Comparison of ENCODE assay signal across 26 cellular contexts in the genomic region with DNA sequence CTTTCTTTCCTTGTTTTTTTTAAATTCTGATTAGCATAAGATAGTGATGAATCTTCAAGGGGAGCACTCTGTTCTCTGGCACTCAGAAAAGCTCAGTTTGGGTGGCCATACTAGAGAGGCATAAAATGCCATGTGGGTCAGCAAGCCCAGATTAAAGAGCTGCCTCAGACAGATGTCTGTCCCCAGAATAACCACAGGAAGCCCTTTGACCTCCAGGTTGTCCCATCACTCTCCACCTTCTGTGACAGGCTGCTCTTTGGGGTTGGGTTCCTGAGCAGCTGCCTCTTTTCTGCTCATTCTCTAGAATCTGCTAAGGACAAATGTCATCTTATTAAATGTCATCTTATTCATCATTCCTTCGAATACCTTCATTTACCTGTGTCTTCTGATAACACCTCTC.
"Had no signal": no experiment of that assay in that cellular context is flagged by ENCODE, and none has a peak within 500 bp of the region (broad histone marks: within the 10 kb centered on the region; RNA-seq: fewer than 3 reads in every experiment).

No MANE protein-coding gene starts in this region.

- H2AFZ ChIP-seq: hepatocyte had no signal

- DNase-seq: colonic mucosa; cortex of kidney; effector CD8-positive, alpha-beta T cell; effector memory CD8-positive, alpha-beta T cell; endodermal cell; erythroblast; foreskin keratinocyte; heart left ventricle; hypothalamus; immature natural killer cell; islet precursor cell; kidney; kidney glomerular epithelial cell; left lung; left ventricle myocardium superior; lower lobe of right lung; mesenchymal stem cell; mucosa of descending colon; naive B cell; naive thymus-derived CD8-positive, alpha-beta T cell had no signal

- H3K9me3 ChIP-seq: colonic mucosa, gastroesophageal sphincter, lower lobe of right lung, mucosa of descending colon had no signal

- H3K4me3 ChIP-seq: colonic mucosa, gastroesophageal sphincter, heart left ventricle, hepatocyte, left lung, lower lobe of right lung, mucosa of descending colon had no signal

- H3K27me3 ChIP-seq: colonic mucosa, foreskin keratinocyte, gastroesophageal sphincter, heart left ventricle, hepatocyte, left lung had no signal

- H3K27ac ChIP-seq: colonic mucosa, epithelial cell of prostate, foreskin keratinocyte, gastroesophageal sphincter, heart left ventricle, hepatocyte, left lung, lower lobe of right lung had no signal

- H3K79me2 ChIP-seq: hepatocyte had no signal

- H3K4me1 ChIP-seq: colonic mucosa, foreskin keratinocyte, gastroesophageal sphincter, heart left ventricle, left lung, lower lobe of right lung had no signal

- H3K4me2 ChIP-seq: hepatocyte had no signal

- FAIRE-seq: endometrium, frontal cortex, kidney had no signal

- ATAC-seq: effector memory CD8-positive, alpha-beta T cell; esophagus mucosa; foreskin keratinocyte; gastroesophageal sphincter; heart left ventricle; left lung; left ventricle myocardium superior; lower lobe of right lung; mucosa of descending colon; naive thymus-derived CD8-positive, alpha-beta T cell had no signal

- H3K36me3 ChIP-seq: colonic mucosa, gastroesophageal sphincter, heart left ventricle, left lung, lower lobe of right lung had no signal
